In the genomic region with DNA sequence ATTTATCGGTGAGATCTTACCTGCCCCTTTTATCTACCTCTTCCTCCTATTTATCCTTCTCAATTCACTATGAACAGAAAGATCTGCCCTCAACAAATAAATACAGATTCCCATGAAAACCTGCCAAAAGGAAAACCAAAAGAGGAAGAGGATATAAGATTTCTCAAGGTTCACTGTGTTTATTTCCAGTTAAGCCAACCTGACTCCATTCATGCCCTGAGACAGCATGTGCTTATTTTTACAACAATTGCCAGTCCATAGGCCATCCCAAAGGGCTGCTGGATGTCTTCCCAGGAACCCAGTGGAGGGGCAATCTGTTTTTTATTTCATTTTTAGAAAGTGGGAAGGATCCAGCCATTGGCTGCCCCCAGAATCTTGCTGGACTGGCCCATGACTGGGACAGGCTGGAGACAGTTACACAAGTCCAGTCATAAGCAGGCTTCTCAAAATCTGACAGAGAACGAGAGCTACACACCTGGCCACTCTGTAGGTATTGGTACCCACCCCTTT, we compare ENCODE assay signal across 19 cellular contexts.
"Had no signal": no experiment of that assay in that cellular context is flagged by ENCODE, and none has a peak within 500 bp of the region (broad histone marks: within the 10 kb centered on the region; RNA-seq: fewer than 3 reads in every experiment).

No MANE protein-coding gene starts in this region.

- H3K27me3 ChIP-seq: adrenal gland, MG63 had no signal

- H3K36me3 ChIP-seq: adrenal gland, MG63 had no signal

- H3K9me3 ChIP-seq: adrenal gland, MG63 had no signal

- H2AFZ ChIP-seq: PC-9 had no signal

- H3K4me2 ChIP-seq: PC-9 had no signal

- H3K4me1 ChIP-seq: adrenal gland had no signal

- ATAC-seq: activated CD8-positive, alpha-beta T cell treated with anti-CD3 and anti-CD28 coated beads, Interleukin-2, amount 10 ng/mL, durations not matched to agents 7 days and 5 days; WTC11 had no signal

- H3K4me3 ChIP-seq: adrenal gland, MG63, PC-9 had no signal

- H3K27ac ChIP-seq: adrenal gland, PC-9 had no signal

- DNase-seq: activated CD4-positive, alpha-beta T cell treated with anti-CD3 and anti-CD28 coated beads for 48 hours; activated CD4-positive, alpha-beta T cell treated with anti-CD3 and anti-CD28 coated beads, Interleukin-2, amount 50 U/mL, for 4 hours; activated CD4-positive, CD25-positive, alpha-beta regulatory T cell treated with anti-CD3 and anti-CD28 coated beads, Interleukin-2, amount 50 U/mL, for 72 hours; activated CD8-positive, alpha-beta memory T cell treated with anti-CD3 and anti-CD28 coated beads, Interleukin-2, amount 50 U/mL, for 48 hours; activated CD8-positive, alpha-beta T cell treated with anti-CD3 and anti-CD28 coated beads, Interleukin-2, amount 10 ng/mL, durations not matched to agents 7 days and 5 days; activated naive CD4-positive, alpha-beta T cell treated with anti-CD3 and anti-CD28 coated beads, Interleukin-2, amount 50 U/mL, for 16 hours; activated naive CD8-positive, alpha-beta T cell treated with anti-CD3 and anti-CD28 coated beads, Interleukin-2, amount 10 ng/mL, durations not matched to agents 7 days and 5 days; activated T-cell treated with anti-CD3 and anti-CD28 coated beads, Interleukin-2, amount 50 U/mL, for 1 hour; adrenal gland; anterior cingulate cortex; MG63; NCI-H1105 treated with DMSO at 0.1 percent for 48 hours; NCI-H1436 treated with DMSO at 0.1 percent for 48 hours; NCI-H187; NCI-H2081 treated with DMSO at 0.1 percent for 48 hours; NCI-H446; NCI-H524; PC-9 had no signal
